In the genomic region with DNA sequence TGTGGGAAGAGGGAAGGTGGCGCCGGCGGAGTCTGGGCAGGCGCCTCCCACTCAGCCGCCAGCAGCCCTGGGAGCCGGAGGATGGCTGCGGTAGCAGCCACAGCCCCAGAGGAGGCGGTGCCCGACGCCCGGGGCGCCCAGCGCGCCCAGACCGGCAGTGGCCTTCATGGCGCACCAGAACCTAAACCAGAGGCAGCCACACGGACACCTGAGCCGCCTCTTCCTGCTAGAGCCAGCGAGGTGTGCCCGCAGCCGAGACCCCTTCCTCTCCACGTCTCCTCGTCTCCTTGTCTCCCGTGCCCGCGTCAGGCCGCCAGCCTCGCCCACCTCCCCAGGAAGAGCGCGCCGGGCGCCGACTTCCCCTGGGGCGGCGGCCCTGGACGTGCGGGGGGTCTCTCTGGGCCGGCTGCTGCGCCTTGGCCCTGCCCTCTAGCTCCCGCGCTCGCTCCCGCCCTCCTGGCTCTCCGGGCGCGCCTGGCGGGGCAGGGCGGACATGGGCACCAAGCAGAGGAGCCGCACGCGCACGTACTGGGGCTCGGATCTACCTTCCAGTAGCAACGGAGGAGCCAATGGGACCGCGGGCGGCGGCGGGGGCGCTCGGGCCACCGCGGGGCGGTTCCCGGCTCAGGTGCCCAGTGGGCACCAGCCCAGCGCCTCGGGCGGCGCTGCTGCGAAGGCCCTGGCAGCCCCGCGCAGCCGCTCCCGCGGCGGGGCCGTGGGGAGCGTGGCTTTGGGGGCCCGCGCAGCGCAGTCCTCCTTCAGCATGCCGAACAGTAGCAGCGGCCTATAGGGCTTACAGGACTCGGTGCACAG, we compare ENCODE assay signal across 8 cellular contexts. TPM values are rescaled to one million over a fixed set of nuclear protein-coding genes. Genes with fewer than 3 reads are reported as not detected.
A peak's percentile ranks its signal among the peaks of the same experiment; 100 is the strongest.
DNase-seq lines count a peak whose midpoint lies in the region; ATAC-seq, FAIRE-seq and TF ChIP-seq lines count a peak whose summit lies in the region.

No MANE protein-coding gene starts in this region.

- peak overlapping the region; percentile 59 to 82 (median 76) for H3K4me3 ChIP-seq in H1 (ENCODE audit: extremely low read depth in 1 of 4, insufficient read depth in 2 of 4, low read depth in 3 of 4, low read length in 4 of 4)
- H3K4me3 ChIP-seq in thoracic aorta = peak overlapping the region; percentile 79

- peak overlapping the region; percentile 12 to 55 (median 39); a peak in 5 of 7 replicates for H3K9ac ChIP-seq in H1 (replicated peaks in 1 of 4; ENCODE audit: extremely low read depth in 1 of 4, low read depth in 3 of 4, low read length in 3 of 4)

- H4K91ac ChIP-seq in H1 (replicated peaks; ENCODE audit: insufficient read length, low read length) = peak overlapping the region; percentile 100

- H3K23ac ChIP-seq in H1 (ENCODE audit: insufficient read length) = no peak overlapping the region

- H3K9me3 ChIP-seq in H1 (ENCODE audit: insufficient read depth in 2 of 2, low read depth in 1 of 2, low read length in 1 of 2) (no peaks in the 10 kb centered on the region), thoracic aorta (no peaks in the 10 kb centered on the region)

- H3K18ac ChIP-seq in H1 (ENCODE audit: extremely low read depth, low read length) = peak overlapping the region; percentile 87

- peak overlapping the region; percentile 30 for H3K56ac ChIP-seq in H1 (replicated peaks; ENCODE audit: insufficient read length, low read depth, low read length)

- ATAC-seq in SK-N-SH treated with all-trans-retinoic acid at 6 μM for 48 hours (peak; percentile 97), thoracic aorta (ENCODE audit: insufficient number of reproducible peaks, low FRiP score, low read depth) (no peak), HG02870 (IDR thresholded peaks at IDR 0.05; ENCODE audit: unreplicated experiment) (no peak), HG03520 (IDR thresholded peaks at IDR 0.05; ENCODE audit: unreplicated experiment) (no peak)

- 0 out of 2 replicates have a peak overlapping the region, but pooled peaks have one; percentile 48 for H2BK20ac ChIP-seq in H1 (ENCODE audit: low read length)

- peak overlapping the region; percentile 88; the same call in 1 of the 2 replicates for H2BK15ac ChIP-seq in H1 (ENCODE audit: low read length)

- no peak overlapping the region for H2AK5ac ChIP-seq in H1 (ENCODE audit: low read depth, low read length)

- no peaks in the 10 kb centered on the region for H3K79me2 ChIP-seq in H1 (ENCODE audit: control insufficient read depth in 1 of 2, insufficient read depth in 2 of 2, low read length in 2 of 2)

- peak overlapping the region; percentile 92 for H4K8ac ChIP-seq in H1 (ENCODE audit: extremely low read depth, insufficient read depth, low read length)

- CTCF ChIA-PET in H1 (lab: Charles Lee; ENCODE audit: partially characterized antibody) = interaction anchor here (0.9 to 1.5 kb wide), 4 partner anchors 9 to 63 kb away, joined by 4 to 6 read pairs (median 4); no protein-coding TSS in a partner anchor

- H3K27me3 ChIP-seq in H1 (replicated peaks in 1 of 4; ENCODE audit: control insufficient read depth in 3 of 4, extremely low read depth in 1 of 4, insufficient read depth in 3 of 4, low read length in 3 of 4) (peaks cover 3 to 21% (median 16%) of the 10 kb centered on the region in 4 experiments), thoracic aorta (replicated peaks; ENCODE audit: insufficient read depth) (no peaks in the 10 kb centered on the region)

- H3K36me3 ChIP-seq in H1 (ENCODE audit: control insufficient read depth in 2 of 4, insufficient read depth in 4 of 4, low read length in 3 of 4) (no peaks in the 10 kb centered on the region), thoracic aorta (no peaks in the 10 kb centered on the region)

- H2BK120ac ChIP-seq in H1 (replicated peaks; ENCODE audit: low read depth, low read length) = no peak overlapping the region

- H3K4me1 ChIP-seq in H1 (replicated peaks in 1 of 4; ENCODE audit: control insufficient read depth in 3 of 4, insufficient read depth in 4 of 4, low read length in 3 of 4) (peaks cover 0 to 4% (median 2%) of the 10 kb centered on the region in 4 experiments; a peak in 2 of 7 replicates), thoracic aorta (ENCODE audit: control insufficient read depth in 1 of 2, low read depth in 2 of 2) (peaks cover 10 to 25% of the 10 kb centered on the region in 2 donors)

- WGBS in H1 (ENCODE audit: extremely low coverage in 1 of 2, insufficient coverage in 1 of 2, insufficient read length in 1 of 2, insufficient replicate concordance in 2 of 2, low coverage in 1 of 2, low lambda C conversion rate in 2 of 2, missing lambda C conversion rate in 1 of 2), 2 experiments = 2% methylated on average over 52 of the region's 84 CpGs; no CpG with 5 or more reads in 1 of the 2 experiments

- peak in 2 of 3 experiments; percentile 5 to 10; a peak in 2 of 4 replicates for TF ChIP-seq CTCF in H1 (IDR thresholded peaks at IDR 0.05; ENCODE audit: control extremely low read depth in 1 of 3, insufficient read depth in 1 of 3, low read depth in 1 of 3, low read length in 3 of 3)
- TF ChIP-seq CTCF in thoracic aorta (IDR thresholded peaks at IDR 0.05) = peak; percentile 23

- H4K5ac ChIP-seq in H1 (ENCODE audit: insufficient read length, low read depth, low read length) = peak overlapping the region; percentile 75

- H3K23me2 ChIP-seq in H1 (ENCODE audit: low read depth, low read length) = peaks cover 7% of the 10 kb centered on the region; the same call in 1 of the 2 replicates

- no peak for FAIRE-seq in H1 (lab: Jason Lieb, UNC)

- H3K79me1 ChIP-seq in H1 (ENCODE audit: low read depth, low read length) = no peaks in the 10 kb centered on the region

- POLR2A ChIA-PET in H1 (lab: Charles Lee; ENCODE audit: partially characterized antibody) = interaction anchor here (1.4 kb wide), 1 partner anchor 47 kb away, joined by 3 read pairs; no protein-coding TSS in a partner anchor

- peak overlapping the region; percentile 87; the same call in 1 of the 2 replicates for H2BK5ac ChIP-seq in H1 (ENCODE audit: low read depth, low read length)

- H3K14ac ChIP-seq in H1 (ENCODE audit: insufficient read length) = no peak overlapping the region

- TF ChIP-seq EP300 in H1 (IDR thresholded peaks at IDR 0.05; ENCODE audit: borderline replicate concordance in 1 of 2, low read depth in 2 of 2, low read length in 2 of 2) = no peak

- peak overlapping the region; percentile 86; the same call in 1 of the 2 replicates for H2AFZ ChIP-seq in H1 (ENCODE audit: low read length)

- TF ChIP-seq RAD21 in H1 (IDR thresholded peaks at IDR 0.05 in 1 of 2, conservative IDR thresholded peaks at IDR 0.05 in 1 of 2; ENCODE audit: low read depth in 2 of 2, low read length in 2 of 2) = peak in 1 of 2 experiments; percentile 4; a peak in 1 of 4 replicates

- DNase-seq in DMS114 treated with DMSO at 0.1 percent for 48 hours (lab: John Stamatoyannopoulos, UW; ENCODE audit: unreplicated experiment) (peak; percentile 56), HuH-7.5 (ENCODE audit: low spot score) (peak; percentile 13), H1 (ENCODE audit: low read depth in 1 of 2, low spot score in 2 of 2) (peak; percentile 34 to 79), medulla oblongata (ENCODE audit: extremely low spot score) (peak; percentile 60), thoracic aorta (ENCODE audit: low spot score) (no peak)

- peak overlapping the region; percentile 62 to 98 for H3K4me2 ChIP-seq in H1 (ENCODE audit: insufficient read depth in 1 of 2, low read depth in 2 of 2, low read length in 2 of 2)

- TF ChIP-seq POLR2A in H1 (IDR thresholded peaks at IDR 0.05; ENCODE audit: control extremely low read depth in 1 of 2, low read depth in 2 of 2, low read length in 2 of 2) = no peak

- H3K27ac ChIP-seq in H1 (ENCODE audit: low read depth, low read length) (no peak overlapping the region), thoracic aorta (peak overlapping the region; percentile 65 to 92)

- H3K4ac ChIP-seq in H1 (replicated peaks; ENCODE audit: insufficient read length, low read depth, low read length) = peak overlapping the region; percentile 69

- H4K20me1 ChIP-seq in H1 (replicated peaks in 1 of 2; ENCODE audit: control insufficient read depth in 1 of 2, insufficient read depth in 2 of 2, low read length in 2 of 2) = no peaks in the 10 kb centered on the region

- H2BK12ac ChIP-seq in H1 (ENCODE audit: low read depth, low read length) = 0 out of 2 replicates have a peak overlapping the region, but pooled peaks have one; percentile 94

TF ChIP-seq in SK-N-SH treated with all-trans-retinoic acid at 6 μM for 48 hours, 23 proteins besides CTCF, POLR2A, EP300 and RAD21:
- TF ChIP-seq GLIS3 (CRISPR knock-in tag; IDR thresholded peaks at IDR 0.05) = 0 out of 2 replicates have a peak, but pooled peaks have one; percentile 22
- no peak for TF ChIP-seq CSDC2 (CRISPR knock-in tag; IDR thresholded peaks at IDR 0.05)

TF ChIP-seq in H1, 55 proteins besides CTCF, POLR2A, EP300 and RAD21 (continues in another document):
- TF ChIP-seq TEAD4 (IDR thresholded peaks at IDR 0.05; ENCODE audit: low read depth, low read length) (no peak), KDM5A (IDR thresholded peaks at IDR 0.05; ENCODE audit: low read length) (no peak), CBX5 (IDR thresholded peaks at IDR 0.05; ENCODE audit: low read depth, low read length) (no peak), GABPA (IDR thresholded peaks at IDR 0.05; ENCODE audit: borderline replicate concordance, insufficient read depth, low read length) (0 out of 2 replicates have a peak, but pooled peaks have one; percentile 56), KDM1A (IDR thresholded peaks at IDR 0.05; ENCODE audit: borderline replicate concordance, low read length) (0 out of 2 replicates have a peak, but pooled peaks have one; percentile 14), ZNF274 (IDR thresholded peaks at IDR 0.05; ENCODE audit: borderline replicate concordance, extremely low read depth, low read length) (no peak), CEBPB (IDR thresholded peaks at IDR 0.05; ENCODE audit: low read depth, low read length) (no peak)
- TF ChIP-seq, protein P1, sequence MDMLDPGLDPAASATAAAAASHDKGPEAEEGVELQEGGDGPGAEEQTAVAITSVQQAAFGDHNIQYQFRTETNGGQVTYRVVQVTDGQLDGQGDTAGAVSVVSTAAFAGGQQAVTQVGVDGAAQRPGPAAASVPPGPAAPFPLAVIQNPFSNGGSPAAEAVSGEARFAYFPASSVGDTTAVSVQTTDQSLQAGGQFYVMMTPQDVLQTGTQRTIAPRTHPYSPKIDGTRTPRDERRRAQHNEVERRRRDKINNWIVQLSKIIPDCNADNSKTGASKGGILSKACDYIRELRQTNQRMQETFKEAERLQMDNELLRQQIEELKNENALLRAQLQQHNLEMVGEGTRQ (IDR thresholded peaks at IDR 0.05; ENCODE audit: low read length) = no peak

RNA-seq across cellular contexts. Expression of gene SFTPD, which starts 33.0 kb away (rescaled TPM):
- 0.54 and 1.1 TPM in 2 replicates for total RNA-seq in H1 (2021; fragmentation: NEBNext Ultra II Directional; extraction: Animal tissue kit (Norgen Biotek cat#: 25700))
- polyA plus RNA-seq in H1 (2011; rRNA removed) = 0.20 and 0.21 TPM in 2 replicates
- polyA plus RNA-seq in H1 (2011; cell fraction: cytosol; rRNA removed) = 0.57 TPM
- 0.58 TPM for polyA plus RNA-seq in H1 (2011; cell fraction: nucleus; rRNA removed)
- 0.33 to 0.93 TPM (median 0.69 TPM) in 4 replicates for polyA plus RNA-seq in H1 (2012, experiment 1 of 2)
- 0.39 TPM for polyA plus RNA-seq in H1 (2012, experiment 2 of 2)
- 0.32 TPM for polyA plus RNA-seq in H1 (2013, experiment 1 of 2)
- polyA plus RNA-seq in H1 (2013, experiment 2 of 2) = 0.33 TPM
- polyA minus RNA-seq in H1 (2011; rRNA and poly(A)+ RNA removed) = 0.17 and 0.38 TPM in 2 replicates
- not detected for polyA minus RNA-seq in H1 (2011; cell fraction: cytosol; rRNA and poly(A)+ RNA removed)
- polyA minus RNA-seq in H1 (2011; cell fraction: nucleus; rRNA and poly(A)+ RNA removed) = not detected
- 1 to 10 TPM in 1 of 2 donors, not detected in 1; 2.6 TPM for total RNA-seq in thoracic aorta
